Comparison of ENCODE assay signal across 34 cellular contexts in genomic region chr1:175244206-175244605, GRCh38.
"Had no signal": no experiment of that assay in that cellular context is flagged by ENCODE, and none has a peak within 500 bp of the region (broad histone marks: within the 10 kb centered on the region; RNA-seq: fewer than 3 reads in every experiment).

No MANE protein-coding gene starts in this region.

- H3K27me3 ChIP-seq: ascending aorta, cardiac muscle cell had no signal

- H3K4me3 Mint-ChIP-seq: activated B cell treated with CpG ODN at 0.5 μM for 24 hours; activated CD4-positive, alpha-beta memory T cell treated with anti-CD3 and anti-CD28 coated beads, Interleukin-2, amount 10 ng/mL, durations not matched to agents 7 days and 5 days; activated CD4-positive, alpha-beta T cell treated with anti-CD3 and anti-CD28 coated beads, Interleukin-2, amount 10 ng/mL, durations not matched to agents 7 days and 5 days; activated CD8-positive, alpha-beta memory T cell treated with anti-CD3 and anti-CD28 coated beads, Interleukin-2, amount 10 ng/mL, durations not matched to agents 7 days and 5 days; activated CD8-positive, alpha-beta T cell treated with anti-CD3 and anti-CD28 coated beads, Interleukin-2, amount 10 ng/mL, durations not matched to agents 7 days and 5 days; activated naive CD4-positive, alpha-beta T cell treated with anti-CD3 and anti-CD28 coated beads for 36 hours; activated naive CD8-positive, alpha-beta T cell; activated naive CD8-positive, alpha-beta T cell treated with anti-CD3 and anti-CD28 coated beads, Interleukin-2, amount 10 ng/mL, durations not matched to agents 7 days and 5 days; activated naive CD8-positive, alpha-beta T cell treated with anti-CD3 and anti-CD28 coated beads, Interleukin-2, amount 50 U/mL, for 24 hours; activated T-cell treated with anti-CD3 and anti-CD28 coated beads, Interleukin-2, amount 50 U/mL, for 24 hours; brain; central memory CD8-positive, alpha-beta T cell; T-helper 1 cell treated with Interleukin-12 subunit alpha and Interleukin-12 subunit beta and Interleukin-4 antibody, amounts not matched to agents 30 μg/mL and 1 μg/mL, for 36 hours; T-helper 2 cell treated with Interferon-gamma antibody and Interleukin-4, amounts not matched to agents 5 μg/mL and 100 μg/mL, for 36 hours had no signal

- H3K36me3 ChIP-seq: ascending aorta, cardiac muscle cell had no signal

- H3K27ac ChIP-seq: ascending aorta, cardiac muscle cell, VCaP had no signal

- H3K27me3 Mint-ChIP-seq: activated B cell treated with CpG ODN at 0.5 μM for 24 hours; activated CD4-positive, alpha-beta memory T cell treated with anti-CD3 and anti-CD28 coated beads, Interleukin-2, amount 10 ng/mL, durations not matched to agents 7 days and 5 days; activated CD4-positive, alpha-beta T cell treated with anti-CD3 and anti-CD28 coated beads, Interleukin-2, amount 10 ng/mL, durations not matched to agents 7 days and 5 days; activated CD8-positive, alpha-beta memory T cell treated with anti-CD3 and anti-CD28 coated beads, Interleukin-2, amount 10 ng/mL, durations not matched to agents 7 days and 5 days; activated naive CD8-positive, alpha-beta T cell; activated naive CD8-positive, alpha-beta T cell treated with anti-CD3 and anti-CD28 coated beads, Interleukin-2, amount 10 ng/mL, durations not matched to agents 7 days and 5 days; activated naive CD8-positive, alpha-beta T cell treated with anti-CD3 and anti-CD28 coated beads, Interleukin-2, amount 50 U/mL, for 24 hours; activated T-cell treated with anti-CD3 and anti-CD28 coated beads, Interleukin-2, amount 50 U/mL, for 24 hours; central memory CD8-positive, alpha-beta T cell had no signal

- H3K4me1 ChIP-seq: ascending aorta had no signal

- H3K4me3 ChIP-seq: ascending aorta, cardiac muscle cell had no signal

- H3K36me3 Mint-ChIP-seq: brain had no signal

- H3K27ac Mint-ChIP-seq: activated B cell treated with CpG ODN at 0.5 μM for 24 hours; activated CD4-positive, alpha-beta memory T cell treated with anti-CD3 and anti-CD28 coated beads, Interleukin-2, amount 10 ng/mL, durations not matched to agents 7 days and 5 days; activated CD4-positive, alpha-beta T cell treated with anti-CD3 and anti-CD28 coated beads, Interleukin-2, amount 10 ng/mL, durations not matched to agents 7 days and 5 days; activated CD8-positive, alpha-beta memory T cell treated with anti-CD3 and anti-CD28 coated beads, Interleukin-2, amount 10 ng/mL, durations not matched to agents 7 days and 5 days; activated CD8-positive, alpha-beta T cell treated with anti-CD3 and anti-CD28 coated beads, Interleukin-2, amount 10 ng/mL, durations not matched to agents 7 days and 5 days; activated naive CD4-positive, alpha-beta T cell treated with anti-CD3 and anti-CD28 coated beads for 36 hours; activated naive CD8-positive, alpha-beta T cell; activated naive CD8-positive, alpha-beta T cell treated with anti-CD3 and anti-CD28 coated beads, Interleukin-2, amount 10 ng/mL, durations not matched to agents 7 days and 5 days; activated naive CD8-positive, alpha-beta T cell treated with anti-CD3 and anti-CD28 coated beads, Interleukin-2, amount 50 U/mL, for 24 hours; activated T-cell treated with anti-CD3 and anti-CD28 coated beads, Interleukin-2, amount 50 U/mL, for 24 hours; activated T-helper 2 cell treated with anti-CD3 and anti-CD28 coated beads, Interferon-gamma antibody, Interleukin-2, Interleukin-4, amounts not matched to agents 10 μg/mL and 5 μg/mL and 100 μg/mL, durations not matched to agents 14 hours and 24 hours and 36 hours; brain; T-helper 1 cell treated with Interleukin-12 subunit alpha and Interleukin-12 subunit beta and Interleukin-4 antibody, amounts not matched to agents 30 μg/mL and 1 μg/mL, for 36 hours; T-helper 2 cell treated with Interferon-gamma antibody and Interleukin-4, amounts not matched to agents 5 μg/mL and 100 μg/mL, for 36 hours had no signal

- H3K9me3 ChIP-seq: ascending aorta had no signal

- DNase-seq: activated B cell treated with CpG ODN at 0.5 μM for 24 hours; activated CD4-positive, alpha-beta memory T cell treated with anti-CD3 and anti-CD28 coated beads, Interleukin-2, amount 10 ng/mL, durations not matched to agents 7 days and 5 days; activated CD4-positive, alpha-beta T cell treated with anti-CD3 and anti-CD28 coated beads for 48 hours; activated CD4-positive, alpha-beta T cell treated with anti-CD3 and anti-CD28 coated beads, Interleukin-2, amount 10 ng/mL, durations not matched to agents 7 days and 5 days; activated CD4-positive, alpha-beta T cell treated with anti-CD3 and anti-CD28 coated beads, Interleukin-2, amount 50 U/mL, for 48 hours; activated CD4-positive, CD25-positive, alpha-beta regulatory T cell treated with anti-CD3 and anti-CD28 coated beads, Interleukin-2, amount 50 U/mL, for 72 hours; activated CD8-positive, alpha-beta memory T cell treated with anti-CD3 and anti-CD28 coated beads for 24 hours; activated CD8-positive, alpha-beta memory T cell treated with anti-CD3 and anti-CD28 coated beads, Interleukin-2, amount 10 ng/mL, durations not matched to agents 7 days and 5 days; activated CD8-positive, alpha-beta memory T cell treated with anti-CD3 and anti-CD28 coated beads, Interleukin-2, amount 50 U/mL, for 48 hours; activated CD8-positive, alpha-beta T cell treated with anti-CD3 and anti-CD28 coated beads, Interleukin-2, amount 10 ng/mL, durations not matched to agents 7 days and 5 days; activated effector memory CD4-positive, alpha-beta T cell treated with Interleukin-2 at 50 U/mL for 16 hours; activated gamma-delta T cell; activated naive CD4-positive, alpha-beta T cell treated with anti-CD3 and anti-CD28 coated beads for 36 hours; activated naive CD4-positive, alpha-beta T cell treated with anti-CD3 and anti-CD28 coated beads, Interleukin-2, amount 50 U/mL, for 16 hours; activated naive CD8-positive, alpha-beta T cell treated with anti-CD3 and anti-CD28 coated beads, Interleukin-2, amount 10 ng/mL, durations not matched to agents 7 days and 5 days; activated naive CD8-positive, alpha-beta T cell treated with anti-CD3 and anti-CD28 coated beads, Interleukin-2, amount 50 U/mL, for 24 hours; activated T-cell treated with anti-CD3 and anti-CD28 coated beads, Interleukin-2, amount 50 U/mL, for 24 hours; activated T-cell treated with anti-CD3 and anti-CD28 coated beads, Interleukin-2, amount 50 U/mL, for 48 hours; amygdala; anterior cingulate cortex; caudate nucleus; cerebellar nuclear complex; T-helper 1 cell; T-helper 2 cell; T-helper 9 cell had no signal

- H3K4me1 Mint-ChIP-seq: activated CD4-positive, alpha-beta memory T cell treated with anti-CD3 and anti-CD28 coated beads, Interleukin-2, amount 10 ng/mL, durations not matched to agents 7 days and 5 days; activated CD4-positive, alpha-beta T cell treated with anti-CD3 and anti-CD28 coated beads, Interleukin-2, amount 10 ng/mL, durations not matched to agents 7 days and 5 days; activated CD8-positive, alpha-beta memory T cell treated with anti-CD3 and anti-CD28 coated beads, Interleukin-2, amount 10 ng/mL, durations not matched to agents 7 days and 5 days; activated naive CD8-positive, alpha-beta T cell treated with anti-CD3 and anti-CD28 coated beads, Interleukin-2, amount 10 ng/mL, durations not matched to agents 7 days and 5 days; activated naive CD8-positive, alpha-beta T cell treated with anti-CD3 and anti-CD28 coated beads, Interleukin-2, amount 50 U/mL, for 24 hours; brain; central memory CD8-positive, alpha-beta T cell had no signal
